ENCODE assay signal across 18 cellular contexts in genomic region chr11:78727816-78728215, GRCh38.
"Had no signal": no experiment of that assay in that cellular context is flagged by ENCODE, and none has a peak within 500 bp of the region (broad histone marks: within the 10 kb centered on the region; RNA-seq: fewer than 3 reads in every experiment).

No MANE protein-coding gene starts in this region.

- H3K36me3 Mint-ChIP-seq: activated naive CD8-positive, alpha-beta T cell treated with anti-CD3 and anti-CD28 coated beads, Interleukin-2, amount 10 ng/mL, durations not matched to agents 7 days and 5 days had no signal

- DNase-seq: activated CD4-positive, alpha-beta T cell treated with anti-CD3 and anti-CD28 coated beads, Interleukin-2, amount 10 ng/mL, durations not matched to agents 7 days and 5 days; activated CD8-positive, alpha-beta memory T cell treated with anti-CD3 and anti-CD28 coated beads, Interleukin-2, amount 50 U/mL, for 48 hours; activated naive CD8-positive, alpha-beta T cell treated with anti-CD3 and anti-CD28 coated beads, Interleukin-2, amount 10 ng/mL, durations not matched to agents 7 days and 5 days; central memory CD4-positive, alpha-beta T cell; colonic mucosa; esophagus squamous epithelium; hypothalamus; left ventricle myocardium superior; mesendoderm; occipital lobe; right cardiac atrium; small intestine; stimulated activated CD4-positive, alpha-beta T cell treated with anti-CD3 and anti-CD28 coated beads, Interleukin-4, amount 100 ng/mL, for 24 hours; stimulated activated naive CD4-positive, alpha-beta T cell treated with Interleukin-2 at 50 U/mL for 16 hours; transverse colon had no signal

- H3K4me3 Mint-ChIP-seq: activated CD4-positive, alpha-beta T cell treated with anti-CD3 and anti-CD28 coated beads, Interleukin-2, amount 10 ng/mL, durations not matched to agents 7 days and 5 days; activated naive CD8-positive, alpha-beta T cell treated with anti-CD3 and anti-CD28 coated beads, Interleukin-2, amount 10 ng/mL, durations not matched to agents 7 days and 5 days; brain; nephron had no signal

- H3K4me1 ChIP-seq: colonic mucosa, esophagus squamous epithelium, prostate gland, transverse colon had no signal

- H3K27ac ChIP-seq: colonic mucosa, esophagus squamous epithelium, prostate gland, transverse colon had no signal

- H3K9me3 Mint-ChIP-seq: activated CD4-positive, alpha-beta T cell treated with anti-CD3 and anti-CD28 coated beads, Interleukin-2, amount 10 ng/mL, durations not matched to agents 7 days and 5 days; activated naive CD8-positive, alpha-beta T cell treated with anti-CD3 and anti-CD28 coated beads, Interleukin-2, amount 10 ng/mL, durations not matched to agents 7 days and 5 days; brain; nephron had no signal

- H3K27ac Mint-ChIP-seq: activated CD4-positive, alpha-beta T cell treated with anti-CD3 and anti-CD28 coated beads, Interleukin-2, amount 10 ng/mL, durations not matched to agents 7 days and 5 days; activated naive CD8-positive, alpha-beta T cell treated with anti-CD3 and anti-CD28 coated beads, Interleukin-2, amount 10 ng/mL, durations not matched to agents 7 days and 5 days; brain; nephron had no signal

- H3K4me1 Mint-ChIP-seq: nephron had no signal

- H3K36me3 ChIP-seq: colonic mucosa, prostate gland, transverse colon had no signal

- H3K9me3 ChIP-seq: colonic mucosa, esophagus squamous epithelium, prostate gland, transverse colon had no signal

- H3K4me3 ChIP-seq: colonic mucosa, esophagus squamous epithelium, prostate gland, transverse colon had no signal
